Comparison of ENCODE assay signal across 20 cellular contexts in the genomic region with DNA sequence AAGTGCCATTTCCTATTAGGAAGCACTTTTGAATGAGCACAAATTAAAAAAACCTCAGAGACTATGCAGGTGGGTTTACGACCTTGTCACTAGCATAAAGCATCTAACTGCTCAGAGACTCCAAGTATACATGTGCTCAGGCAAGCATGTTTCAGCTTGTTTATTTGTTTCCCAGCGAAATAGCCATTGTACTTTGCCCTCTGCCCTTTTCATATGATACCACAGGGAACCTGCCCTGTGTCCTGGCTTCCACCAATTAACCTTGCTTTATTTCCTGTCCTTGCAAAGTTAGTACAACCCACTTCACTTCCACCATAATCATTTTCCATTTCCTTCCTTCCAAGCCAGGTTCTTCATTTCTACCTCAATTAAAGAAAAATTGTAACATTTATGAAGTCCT.
DNase-seq lines count a peak whose midpoint lies in the region; ATAC-seq and TF ChIP-seq lines count a peak whose summit lies in the region.
"Had no signal": no experiment of that assay in that cellular context is flagged by ENCODE, and none has a peak within 500 bp of the region (broad histone marks: within the 10 kb centered on the region; RNA-seq: fewer than 3 reads in every experiment).

No MANE protein-coding gene starts in this region.

- no peak for TF ChIP-seq CTCF in RWPE2 (IDR thresholded peaks at IDR 0.05; ENCODE audit: poor library complexity, severe bottlenecking)
- TF ChIP-seq CTCF in type B pancreatic cell (conservative IDR thresholded peaks at IDR 0.05) = no peak

- H3K4me3 Mint-ChIP-seq in activated T-cell treated with anti-CD3 and anti-CD28 coated beads, Interleukin-2, amount 50 U/mL, for 72 hours = peak overlapping the region; percentile 15 to 58
- H3K4me3 Mint-ChIP-seq in type B pancreatic cell = no peak overlapping the region
- H3K4me3 Mint-ChIP-seq: activated T-cell treated with anti-CD3 and anti-CD28 coated beads, Interleukin-2, amount 50 U/mL, for 4 hours; central memory CD8-positive, alpha-beta T cell had no signal

- H3K27me3 ChIP-seq in RWPE2 (ENCODE audit: insufficient read depth, poor library complexity, severe bottlenecking) = no peaks in the 10 kb centered on the region
- H3K27me3 ChIP-seq: vagina had no signal

- H3K9me3 ChIP-seq in RWPE2 (ENCODE audit: severe bottlenecking) = no peaks in the 10 kb centered on the region
- H3K9me3 ChIP-seq: psoas muscle, vagina had no signal

- peaks cover 43% of the 10 kb centered on the region for H3K4me1 ChIP-seq in RWPE2 (ENCODE audit: insufficient read depth, poor library complexity, severe bottlenecking)
- H3K4me1 ChIP-seq: psoas muscle had no signal

- H3K4me3 ChIP-seq in RWPE2 (ENCODE audit: severe bottlenecking) = no peak overlapping the region
- H3K4me3 ChIP-seq: psoas muscle, vagina had no signal

- H3K36me3 Mint-ChIP-seq in activated T-cell treated with anti-CD3 and anti-CD28 coated beads, Interleukin-2, amount 50 U/mL, for 72 hours (ENCODE audit: insufficient read depth in 2 of 2) = peaks cover 7 to 8% of the 10 kb centered on the region in 2 donors
- no peaks in the 10 kb centered on the region for H3K36me3 Mint-ChIP-seq in type B pancreatic cell

- H3K9me3 Mint-ChIP-seq in activated T-cell treated with anti-CD3 and anti-CD28 coated beads, Interleukin-2, amount 50 U/mL, for 72 hours = peaks cover 0 to 4% of the 10 kb centered on the region in 2 donors
- H3K9me3 Mint-ChIP-seq in type B pancreatic cell = no peaks in the 10 kb centered on the region
- H3K9me3 Mint-ChIP-seq: activated T-cell treated with anti-CD3 and anti-CD28 coated beads, Interleukin-2, amount 50 U/mL, for 4 hours; central memory CD8-positive, alpha-beta T cell had no signal

- no peak for DNase-seq in activated T-cell treated with anti-CD3 and anti-CD28 coated beads, Interleukin-2, amount 50 U/mL, for 72 hours
- DNase-seq in activated T-cell treated with anti-CD3 and anti-CD28 coated beads, Interleukin-2, amount 50 U/mL, for 48 hours = no peak
- no peak for DNase-seq in RWPE2 (ENCODE audit: low spot score)
- peak; percentile 58 for DNase-seq in left lobe of liver (ENCODE audit: low spot score)
- DNase-seq in type B pancreatic cell (ENCODE audit: extremely low spot score, unreplicated experiment) = no peak
- no peak for DNase-seq in COR-L47 (lab: John Stamatoyannopoulos, UW)
- DNase-seq: activated CD4-positive, alpha-beta T cell treated with anti-CD3 and anti-CD28 coated beads for 48 hours; activated T-cell treated with anti-CD3 and anti-CD28 coated beads, Interleukin-2, amount 50 U/mL, for 4 hours; Calu3; hypothalamus; kidney glomerular epithelial cell; NCI-H1436 treated with DMSO at 0.1 percent for 48 hours; NCI-H446 treated with DMSO at 0.1 percent for 48 hours; psoas muscle; Right ventricle myocardium superior; stimulated activated CD4-positive, alpha-beta T cell treated with anti-CD3 and anti-CD28 coated beads, Interleukin-15, amount 100 ng/mL, for 24 hours had no signal

- ATAC-seq in activated T-cell treated with anti-CD3 and anti-CD28 coated beads, Interleukin-2, amount 50 U/mL, for 72 hours (replicated peaks in 1 of 2) = no peak
- ATAC-seq in RWPE2 (ENCODE audit: low read depth) (no peak), left lobe of liver (peak; percentile 93), GM18502 (IDR thresholded peaks at IDR 0.05; ENCODE audit: poor library complexity, unreplicated experiment) (no peak), HG02852 (IDR thresholded peaks at IDR 0.05; ENCODE audit: unreplicated experiment) (no peak)
- ATAC-seq: psoas muscle had no signal

- H3K27me3 Mint-ChIP-seq in activated T-cell treated with anti-CD3 and anti-CD28 coated beads, Interleukin-2, amount 50 U/mL, for 72 hours (ENCODE audit: low read depth) = no peaks in the 10 kb centered on the region
- H3K27me3 Mint-ChIP-seq in type B pancreatic cell = peaks cover 12% of the 10 kb centered on the region

- peak overlapping the region; percentile 28 for H3K27ac ChIP-seq in RWPE2 (ENCODE audit: poor library complexity, severe bottlenecking)
- H3K27ac ChIP-seq: psoas muscle, vagina had no signal

- H3K36me3 ChIP-seq in RWPE2 (ENCODE audit: low read depth) = no peaks in the 10 kb centered on the region
- H3K36me3 ChIP-seq: vagina had no signal

- H3K27ac Mint-ChIP-seq in activated T-cell treated with anti-CD3 and anti-CD28 coated beads, Interleukin-2, amount 50 U/mL, for 72 hours = peak overlapping the region; percentile 86
- H3K27ac Mint-ChIP-seq in type B pancreatic cell = peak overlapping the region; percentile 4

- H3K4me1 Mint-ChIP-seq in activated T-cell treated with anti-CD3 and anti-CD28 coated beads, Interleukin-2, amount 50 U/mL, for 72 hours (ENCODE audit: low read depth) = peaks cover 30% of the 10 kb centered on the region
- H3K4me1 Mint-ChIP-seq in type B pancreatic cell (ENCODE audit: unreplicated experiment) = peaks cover 4% of the 10 kb centered on the region
- H3K4me1 Mint-ChIP-seq: central memory CD8-positive, alpha-beta T cell had no signal
